Comparison of ENCODE assay signal across 25 cellular contexts in the genomic region with DNA sequence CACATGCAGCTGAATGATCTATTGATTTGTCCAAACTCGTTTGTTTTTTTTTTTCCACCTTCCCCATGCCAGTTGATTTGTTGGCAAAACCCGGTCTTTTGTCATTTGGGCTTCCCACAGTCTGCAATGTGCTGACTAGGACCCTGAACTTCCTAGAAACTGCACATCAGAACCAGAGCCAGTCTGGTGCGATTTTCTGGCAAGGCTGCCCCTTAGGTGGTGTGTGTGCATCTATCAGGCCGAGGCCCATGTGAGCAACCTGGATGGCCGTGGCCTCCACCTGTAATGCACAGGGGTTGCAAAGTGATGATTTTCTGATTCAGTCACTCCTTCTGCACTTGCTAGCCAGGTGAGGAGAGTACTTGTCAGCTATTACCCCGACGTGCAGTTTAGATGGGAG. TPM values are rescaled to one million over a fixed set of nuclear protein-coding genes. Genes with fewer than 3 reads are reported as not detected.
DNase-seq lines count a peak whose midpoint lies in the region; ATAC-seq and TF ChIP-seq lines count a peak whose summit lies in the region.
"Had no signal": no experiment of that assay in that cellular context is flagged by ENCODE, and none has a peak within 500 bp of the region (broad histone marks: within the 10 kb centered on the region; RNA-seq: fewer than 3 reads in every experiment).

No MANE protein-coding gene starts in this region.

- H4K91ac ChIP-seq in neuronal stem cell (ENCODE audit: low read depth, low read length, poor library complexity), result no peak overlapping the region

- no peak overlapping the region for H3K27ac ChIP-seq in neuronal stem cell (replicated peaks; ENCODE audit: low read length)
- H3K27ac ChIP-seq: A549, C4-2B, cardiac muscle cell, gastrocnemius medialis, psoas muscle had no signal

- peaks cover 6 to 8% of the 10 kb centered on the region in 2 donors for H3K4me1 ChIP-seq in neuronal stem cell (ENCODE audit: control insufficient read depth in 2 of 2, insufficient read depth in 1 of 2, low read depth in 1 of 2, low read length in 2 of 2)

- H4K8ac ChIP-seq in neuronal stem cell (ENCODE audit: low read depth, low read length), result no peak overlapping the region

- no peaks in the 10 kb centered on the region for H3K9me3 Mint-ChIP-seq in activated CD4-positive, alpha-beta T cell treated with anti-CD3 and anti-CD28 coated beads, Interleukin-2, amount 10 ng/mL, durations not matched to agents 7 days and 5 days
- H3K9me3 Mint-ChIP-seq in IgD-negative memory B cell, result no peaks in the 10 kb centered on the region
- no peaks in the 10 kb centered on the region for H3K9me3 Mint-ChIP-seq in activated naive CD4-positive, alpha-beta T cell treated with anti-CD3 and anti-CD28 coated beads, Interleukin-2, amount 50 U/mL, for 72 hours

- H2BK15ac ChIP-seq in neuronal stem cell (ENCODE audit: low read length), result no peak overlapping the region

- no peak overlapping the region for H3K14ac ChIP-seq in neuronal stem cell (ENCODE audit: low read length)

- no peak overlapping the region for H2BK5ac ChIP-seq in neuronal stem cell (ENCODE audit: low read length)

- no peak overlapping the region for H3K4ac ChIP-seq in neuronal stem cell (ENCODE audit: low read length)

- peak overlapping the region; percentile 78 for H3K27ac Mint-ChIP-seq in activated CD4-positive, alpha-beta T cell treated with anti-CD3 and anti-CD28 coated beads, Interleukin-2, amount 10 ng/mL, durations not matched to agents 7 days and 5 days
- peak overlapping the region in 2 of 3 donors; percentile 35 to 81 for H3K27ac Mint-ChIP-seq in IgD-negative memory B cell
- H3K27ac Mint-ChIP-seq in activated naive CD4-positive, alpha-beta T cell treated with anti-CD3 and anti-CD28 coated beads, Interleukin-2, amount 50 U/mL, for 72 hours, result peak overlapping the region; percentile 82 to 97

- no peak overlapping the region for H2BK12ac ChIP-seq in neuronal stem cell (ENCODE audit: low read length)

- H3K23ac ChIP-seq in neuronal stem cell (ENCODE audit: low read depth, low read length, poor library complexity), result no peak overlapping the region

- no peak overlapping the region for H3K4me2 ChIP-seq in neuronal stem cell (ENCODE audit: insufficient read depth, low read length, poor library complexity, severe bottlenecking)
- H3K4me2 ChIP-seq: A549 had no signal

- no peaks in the 10 kb centered on the region for H3K27me3 ChIP-seq in neuronal stem cell (ENCODE audit: control insufficient read depth in 3 of 3, insufficient read depth in 3 of 3, low read depth in 1 of 3, low read length in 3 of 3)
- H3K27me3 ChIP-seq: cardiac muscle cell, gastrocnemius medialis had no signal

- no peak overlapping the region for H2AFZ ChIP-seq in neuronal stem cell (ENCODE audit: low read length)

- DNase-seq in activated CD4-positive, alpha-beta T cell treated with anti-CD3 and anti-CD28 coated beads, Interleukin-2, amount 10 ng/mL, durations not matched to agents 7 days and 5 days, result no peak
- DNase-seq in activated CD4-positive, alpha-beta T cell treated with anti-CD3 and anti-CD28 coated beads, Interleukin-2, amount 50 U/mL, for 1 hour, result no peak
- DNase-seq in activated naive CD4-positive, alpha-beta T cell treated with anti-CD3 and anti-CD28 coated beads, Interleukin-2, amount 50 U/mL, for 72 hours (ENCODE audit: low spot score in 2 of 2), result no peak
- DNase-seq in neuronal stem cell (ENCODE audit: low spot score) (no peak), omental fat pad (ENCODE audit: low spot score) (no peak), dedifferentiated amniotic fluid mesenchymal stem cell (ENCODE audit: extremely low spot score) (no peak)
- DNase-seq: DMS153; gastrocnemius medialis; GDM1; IMR-90; left cardiac atrium; NCI-H1436; NCI-H2171; NCI-H69; psoas muscle; small intestine; stimulated activated CD4-positive, alpha-beta T cell treated with anti-CD3 and anti-CD28 coated beads, Interleukin-4, amount 100 ng/mL, for 1 hour had no signal

- POLR2A ChIA-PET in activated CD4-positive, alpha-beta T cell treated with anti-CD3 and anti-CD28 coated beads, Interleukin-2, amount 10 ng/mL, durations not matched to agents 7 days and 5 days (lab: Charles Lee), result no interaction called here

- peaks cover 91% of the 10 kb centered on the region for H3K4me1 Mint-ChIP-seq in activated CD4-positive, alpha-beta T cell treated with anti-CD3 and anti-CD28 coated beads, Interleukin-2, amount 10 ng/mL, durations not matched to agents 7 days and 5 days
- peaks cover 52 to 73% (median 59%) of the 10 kb centered on the region in 3 donors for H3K4me1 Mint-ChIP-seq in IgD-negative memory B cell

- no peak for ATAC-seq in activated naive CD4-positive, alpha-beta T cell treated with anti-CD3 and anti-CD28 coated beads, Interleukin-2, amount 50 U/mL, for 72 hours
- ATAC-seq in omental fat pad (ENCODE audit: low FRiP score), result no peak
- no peak for ATAC-seq in HG02884 (IDR thresholded peaks at IDR 0.05; ENCODE audit: unreplicated experiment)
- ATAC-seq: A549, gastrocnemius medialis, GM12878, HCT116, left cardiac atrium, psoas muscle, Right ventricle myocardium inferior had no signal

- no peak for TF ChIP-seq CTCF in omental fat pad (IDR thresholded peaks at IDR 0.05)

- peaks cover 0 to 14% of the 10 kb centered on the region in 2 donors for H3K36me3 ChIP-seq in neuronal stem cell (replicated peaks in 1 of 2; ENCODE audit: control insufficient read depth in 2 of 2, insufficient read depth in 2 of 2, low read length in 2 of 2)
- H3K36me3 ChIP-seq: cardiac muscle cell, gastrocnemius medialis had no signal

- no CpG with 5 or more reads among the region's 7 CpGs for WGBS in neuronal stem cell (ENCODE audit: extremely low coverage in 2 of 2, insufficient read length in 2 of 2, insufficient replicate concordance in 1 of 2), 2 donors

- H3K9ac ChIP-seq in neuronal stem cell (ENCODE audit: low read depth, low read length, poor library complexity), result no peak overlapping the region

- no peak overlapping the region for H3K4me3 Mint-ChIP-seq in activated CD4-positive, alpha-beta T cell treated with anti-CD3 and anti-CD28 coated beads, Interleukin-2, amount 10 ng/mL, durations not matched to agents 7 days and 5 days
- peak overlapping the region in 2 of 4 donors; percentile 16 to 38 for H3K4me3 Mint-ChIP-seq in IgD-negative memory B cell

- H3K18ac ChIP-seq in neuronal stem cell (ENCODE audit: low read length), result peak overlapping the region; percentile 3

- CTCF ChIA-PET in activated CD4-positive, alpha-beta T cell treated with anti-CD3 and anti-CD28 coated beads, Interleukin-2, amount 10 ng/mL, durations not matched to agents 7 days and 5 days (lab: Charles Lee), result no interaction called here

- no peaks in the 10 kb centered on the region for H3K27me3 Mint-ChIP-seq in activated CD4-positive, alpha-beta T cell treated with anti-CD3 and anti-CD28 coated beads, Interleukin-2, amount 10 ng/mL, durations not matched to agents 7 days and 5 days
- H3K27me3 Mint-ChIP-seq in IgD-negative memory B cell, result no peaks in the 10 kb centered on the region

- H2AK5ac ChIP-seq in neuronal stem cell (ENCODE audit: low read depth, low read length), result no peak overlapping the region

- no peak overlapping the region for H2BK120ac ChIP-seq in neuronal stem cell (ENCODE audit: low read depth, low read length)

- H3K36me3 Mint-ChIP-seq in activated CD4-positive, alpha-beta T cell treated with anti-CD3 and anti-CD28 coated beads, Interleukin-2, amount 10 ng/mL, durations not matched to agents 7 days and 5 days (ENCODE audit: low read depth), result peaks cover 47% of the 10 kb centered on the region
- H3K36me3 Mint-ChIP-seq in IgD-negative memory B cell, result peaks cover 5% of the 10 kb centered on the region
- H3K36me3 Mint-ChIP-seq in activated naive CD4-positive, alpha-beta T cell treated with anti-CD3 and anti-CD28 coated beads, Interleukin-2, amount 50 U/mL, for 72 hours, result peaks cover 17 to 27% of the 10 kb centered on the region in 2 donors

- no peak overlapping the region for H3K4me3 ChIP-seq in neuronal stem cell (ENCODE audit: low read length in 2 of 2)
- H3K4me3 ChIP-seq: A549, cardiac muscle cell, gastrocnemius medialis, GM12878, psoas muscle had no signal

- peaks cover 18% of the 10 kb centered on the region for H3K79me1 ChIP-seq in neuronal stem cell (ENCODE audit: low read depth, low read length)

- peaks cover 0 to 13% of the 10 kb centered on the region in 2 donors for H3K9me3 ChIP-seq in neuronal stem cell (replicated peaks in 1 of 2; ENCODE audit: control insufficient read depth in 2 of 2, insufficient read depth in 1 of 2, low read depth in 1 of 2, low read length in 2 of 2)
- H3K9me3 ChIP-seq: A549, gastrocnemius medialis, psoas muscle had no signal

RNA-seq across cellular contexts. Expression of a gene that starts 47.8 kb away (rescaled TPM):
- total RNA-seq in activated CD4-positive, alpha-beta T cell treated with anti-CD3 and anti-CD28 coated beads, Interleukin-2, amount 10 ng/mL, durations not matched to agents 7 days and 5 days, result 10 to 100 TPM; 73.3 to 84.1 TPM
- polyA plus RNA-seq in IgD-negative memory B cell, result 19.6 TPM
- total RNA-seq in activated naive CD4-positive, alpha-beta T cell treated with anti-CD3 and anti-CD28 coated beads, Interleukin-2, amount 50 U/mL, for 72 hours, result 10 to 100 TPM; 89.3 to 98.5 TPM
- 37.1 TPM for polyA plus RNA-seq in neuronal stem cell (2013, experiment 1 of 2)
- polyA plus RNA-seq in neuronal stem cell (2013, experiment 2 of 2), result 37.6 TPM
- total RNA-seq in omental fat pad, result 10 to 100 TPM; 32.6 to 43.7 (median 38.7) TPM
